ENCODE assay signal across 11 cellular contexts in the genomic region with DNA sequence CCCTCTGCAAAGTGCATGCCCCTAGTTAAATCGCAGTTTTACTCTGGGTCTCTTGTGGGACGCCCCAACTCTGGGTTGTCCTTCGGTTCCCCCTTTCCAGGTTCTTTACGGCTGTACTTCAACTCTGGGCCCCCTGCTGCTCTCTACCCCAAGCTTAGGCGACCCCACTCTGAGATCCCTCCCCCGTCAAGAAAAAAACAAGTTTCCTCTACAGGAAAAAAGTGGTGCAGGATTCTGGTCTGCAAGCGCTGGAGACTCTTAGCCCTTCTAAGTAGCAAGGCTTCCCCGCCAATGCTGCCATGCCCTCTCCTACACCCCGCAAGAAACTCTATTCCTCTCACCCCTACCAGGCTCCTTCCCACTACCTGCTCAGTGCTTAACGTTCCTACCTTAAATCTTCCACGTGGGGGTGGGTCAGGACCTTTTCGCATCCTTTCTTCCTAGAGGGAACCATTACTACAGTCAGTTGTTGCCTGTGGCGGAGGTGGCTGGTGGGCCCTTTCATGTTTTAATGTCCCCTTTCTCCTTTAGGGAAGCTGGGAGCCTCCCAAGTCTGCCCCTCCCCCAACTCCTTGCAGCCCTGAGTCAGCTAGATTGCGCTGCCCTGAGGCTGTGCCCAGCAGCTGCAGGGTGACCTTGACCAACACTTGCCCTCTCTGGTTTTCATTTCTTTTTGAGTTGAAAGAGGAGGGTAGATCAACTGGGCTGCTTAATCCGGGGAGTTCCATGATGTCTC. TPM values are rescaled to one million over a fixed set of nuclear protein-coding genes. Genes with fewer than 3 reads are reported as not detected.
A peak's percentile ranks its signal among the peaks of the same experiment; 100 is the strongest.
DNase-seq lines count a peak whose midpoint lies in the region; TF ChIP-seq lines count a peak whose summit lies in the region.
"Had no signal": no experiment of that assay in that cellular context is flagged by ENCODE, and none has a peak within 500 bp of the region (broad histone marks: within the 10 kb centered on the region; RNA-seq: fewer than 3 reads in every experiment).

No MANE protein-coding gene starts in this region.

- DNase-seq in HK-2 (ENCODE audit: unreplicated experiment) (peak; percentile 16), MCF 10A (ENCODE audit: unreplicated experiment) (peak; percentile 13), mesothelial cell of epicardium (ENCODE audit: low spot score in 2 of 2, unreplicated experiment in 2 of 2) (no peak), HuH-7 (ENCODE audit: low spot score) (no peak), NK-92 (lab: John Stamatoyannopoulos, UW; ENCODE audit: unreplicated experiment) (no peak), uterus (no peak)
- no peak for DNase-seq in activated CD4-positive, alpha-beta T cell treated with anti-CD3 and anti-CD28 coated beads for 4 hours
- DNase-seq: effector CD4-positive, alpha-beta T cell; HCEC 1CT had no signal

- H3K4me3 ChIP-seq in ACC112 (ENCODE audit: low read depth, low read length) (peak overlapping the region; percentile 84), uterus (peak overlapping the region in 1 of 2 donors; percentile 26)

- no TSS peak for BruUV-seq in MCF 10A (replicated peaks; lab: Mats Ljungman, UMichigan)

- no peak for TF ChIP-seq POLR2A in uterus (IDR thresholded peaks at IDR 0.05)

- no peaks in the 10 kb centered on the region for H3K9me3 ChIP-seq in uterus
- H3K9me3 ChIP-seq: right lobe of liver had no signal

- POLR2A ChIA-PET in MCF 10A (lab: Yijun Ruan, JAX), result no interaction called here

- H3K4me3 Mint-ChIP-seq in MCF 10A (ENCODE audit: unreplicated experiment), result no peak overlapping the region
- peak overlapping the region; percentile 63 for H3K4me3 Mint-ChIP-seq in mesothelial cell of epicardium

- H3K36me3 Mint-ChIP-seq in MCF 10A (ENCODE audit: insufficient read depth, unreplicated experiment) (no peaks in the 10 kb centered on the region), mesothelial cell of epicardium (no peaks in the 10 kb centered on the region)

- peaks cover 9% of the 10 kb centered on the region; the same call in 1 of the 2 replicates for H3K27me3 ChIP-seq in ACC112 (ENCODE audit: insufficient read depth, low read length)
- peaks cover 13 to 30% of the 10 kb centered on the region in 2 donors for H3K27me3 ChIP-seq in uterus

- TF ChIP-seq CTCF in MCF 10A (IDR thresholded peaks at IDR 0.05; ENCODE audit: unreplicated experiment) (no peak), mesothelial cell of epicardium (IDR thresholded peaks at IDR 0.05; ENCODE audit: unreplicated experiment) (no peak), uterus (IDR thresholded peaks at IDR 0.05) (no peak)

- intact Hi-C loops in MCF 10A (cut with micrococcal nuclease), result no loop called here
- intact Hi-C loops in uterus (cut with DNase I; ENCODE audit: low total_unique reads), result no loop called here

- no peak overlapping the region for H3K27ac ChIP-seq in ACC112 (ENCODE audit: low read depth, low read length)
- no peak overlapping the region for H3K27ac ChIP-seq in uterus
- H3K27ac ChIP-seq: right lobe of liver had no signal

- H3K36me3 ChIP-seq in ACC112 (ENCODE audit: insufficient read depth, low read length) (no peaks in the 10 kb centered on the region), uterus (no peaks in the 10 kb centered on the region)
- H3K36me3 ChIP-seq: right lobe of liver had no signal

- H3K27me3 Mint-ChIP-seq in MCF 10A (ENCODE audit: insufficient read depth, unreplicated experiment) (peaks cover 37% of the 10 kb centered on the region), mesothelial cell of epicardium (ENCODE audit: low read depth) (peaks cover 64% of the 10 kb centered on the region)

- peak overlapping the region; percentile 18 for H2AFZ ChIP-seq in ACC112 (ENCODE audit: low read length, unreplicated experiment)

- no peaks in the 10 kb centered on the region for H3K9me3 Mint-ChIP-seq in MCF 10A (ENCODE audit: unreplicated experiment)
- no peaks in the 10 kb centered on the region for H3K9me3 Mint-ChIP-seq in mesothelial cell of epicardium

- H3K27ac Mint-ChIP-seq in MCF 10A (ENCODE audit: low read depth, unreplicated experiment) (no peak overlapping the region), mesothelial cell of epicardium (no peak overlapping the region)

- CTCF ChIA-PET in MCF 10A (lab: Yijun Ruan, JAX), result interaction anchor here (1.3 to 1.8 kb wide), 2 partner anchors 10 to 95 kb away, joined by 4 to 10 read pairs; no protein-coding TSS in a partner anchor

- H3K4me1 Mint-ChIP-seq in MCF 10A (ENCODE audit: insufficient read depth, unreplicated experiment) (peaks cover 6% of the 10 kb centered on the region), mesothelial cell of epicardium (peaks cover 24% of the 10 kb centered on the region)

- H3K4me1 ChIP-seq in ACC112 (ENCODE audit: control insufficient read depth, insufficient read depth, low read length, unreplicated experiment), result peaks cover 8% of the 10 kb centered on the region
- peaks cover 0 to 13% of the 10 kb centered on the region in 2 donors for H3K4me1 ChIP-seq in uterus

- H3K79me2 ChIP-seq in ACC112 (ENCODE audit: control insufficient read depth, insufficient read depth, low read length, unreplicated experiment), result no peaks in the 10 kb centered on the region

RNA-seq across cellular contexts. Expression of a gene that starts 1.4 kb away (rescaled TPM):
- not detected in 2 replicates for total RNA-seq in MCF 10A (2022)
- 3.4 to 4.3 TPM (median 3.5 TPM) in 3 replicates for total RNA-seq in mesothelial cell of epicardium
- 1 to 10 TPM in 1 of 4 donors, under 1 TPM in 1, not detected in 2; 0.46 to 1.9 TPM for total RNA-seq in uterus

RNA-seq across cellular contexts. Expression of a gene that starts 43.0 kb away (rescaled TPM):
- total RNA-seq in MCF 10A (2022) (not detected in 2 replicates), mesothelial cell of epicardium (0.29 to 0.63 TPM (median 0.54 TPM) in 3 replicates), uterus (not detected)

Comparison
In these comparisons a context has a peak if more than half of its experiments do, and no peak if none do; other contexts are left out.
1. DNase-seq: peak in HK-2 (single experiment) and MCF 10A (single experiment); none in mesothelial cell of epicardium (0 of 2), HuH-7 (single experiment), NK-92 (single experiment), uterus (0 of 2) and activated CD4-positive, alpha-beta T cell treated with anti-CD3 and anti-CD28 coated beads for 4 hours (0 of 2).